33 cellular contexts compared by ENCODE assay signal in the genomic region with DNA sequence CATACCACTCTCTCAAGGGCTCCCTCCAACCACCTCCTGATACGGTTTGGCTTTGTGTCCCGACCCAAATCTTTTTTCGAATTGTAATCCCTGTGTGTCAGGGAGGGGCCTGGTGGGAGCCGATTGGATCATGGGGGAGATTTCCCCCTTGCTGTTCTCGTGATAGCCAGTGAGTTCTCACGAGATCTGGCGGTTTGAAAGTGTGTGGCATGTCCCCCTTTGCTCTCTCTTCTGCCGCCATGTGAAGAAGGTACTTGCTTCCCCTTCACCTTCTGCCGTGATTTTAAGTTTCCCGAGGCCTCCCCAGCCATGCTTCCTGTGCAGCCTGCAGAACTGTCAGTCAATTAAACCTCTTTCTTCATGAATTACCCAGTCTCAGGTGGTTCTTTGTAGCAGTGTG. TPM values are rescaled to one million over a fixed set of nuclear protein-coding genes. Genes with fewer than 3 reads are reported as not detected.
"Had no signal": no experiment of that assay in that cellular context is flagged by ENCODE, and none has a peak within 500 bp of the region (broad histone marks: within the 10 kb centered on the region; RNA-seq: fewer than 3 reads in every experiment).

No MANE protein-coding gene starts in this region.

- H3K27me3 ChIP-seq: neural progenitor cell, ovary, suprapubic skin, testis, tibial artery, transverse colon, upper lobe of right lung, uterus had no signal

- ATAC-seq: natural killer cell; psoas muscle; sciatic nerve; stimulated activated memory B cell treated with anti-CD40 and anti-IgM and Interleukin-4, amounts not matched to agents 10 μg/mL and 1 μg/mL and 100 μg/mL, for 72 hours; stimulated activated naive CD8-positive, alpha-beta T cell treated with anti-CD3 and anti-CD28 coated beads, Interleukin-15, amount 100 ng/mL, for 72 hours; stimulated activated naive CD8-positive, alpha-beta T cell treated with anti-CD3 and anti-CD28 coated beads, Interleukin-15, Interleukin-2, amounts not matched to agents 100 U/mL and 50 U/mL, for 24 hours; upper lobe of right lung had no signal

- H3K79me2 ChIP-seq: parathyroid adenoma had no signal

- H3K9ac ChIP-seq: neural progenitor cell, parathyroid adenoma had no signal

- DNase-seq: natural killer cell; occipital lobe; ovary; posterior cingulate gyrus; psoas muscle; right cardiac atrium; spleen; stimulated activated CD4-positive, alpha-beta T cell treated with anti-CD3 and anti-CD28 coated beads, Interleukin-12 subunit alpha, Interleukin-12 subunit beta, amount 100 ng/mL, for 4 hours; stimulated activated CD4-positive, alpha-beta T cell treated with anti-CD3 and anti-CD28 coated beads, Interleukin-1b, Interleukin-23, amount 100 ng/mL, for 48 hours; stimulated activated CD4-positive, alpha-beta T cell treated with anti-CD3 and anti-CD28 coated beads, Interleukin-4, amount 100 ng/mL, for 1 hour; stimulated activated CD4-positive, alpha-beta T cell treated with anti-CD3 and anti-CD28 coated beads, Interleukin-4, amount 100 ng/mL, for 4 hours; stimulated activated CD8-positive, alpha-beta memory T cell treated with anti-CD3 and anti-CD28 coated beads, Interleukin-4, amount 100 ng/mL, for 48 hours; stimulated activated naive CD4-positive, alpha-beta T cell; stimulated activated naive CD8-positive, alpha-beta T cell treated with anti-CD3 and anti-CD28 coated beads, Interleukin-15, amount 100 ng/mL, for 72 hours; stimulated activated naive CD8-positive, alpha-beta T cell treated with anti-CD3 and anti-CD28 coated beads, Interleukin-15, Interleukin-2, amounts not matched to agents 100 U/mL and 50 U/mL, for 24 hours; substantia nigra; testis; tibial artery; transverse colon; upper lobe of right lung; uterus had no signal

- H3K4me3 Mint-ChIP-seq: natural killer cell; neural progenitor cell; stimulated activated memory B cell treated with anti-CD40 and anti-IgM and Interleukin-4, amounts not matched to agents 10 μg/mL and 1 μg/mL and 100 μg/mL, for 72 hours; stimulated activated naive CD8-positive, alpha-beta T cell treated with anti-CD3 and anti-CD28 coated beads, Interleukin-15, amount 100 ng/mL, for 72 hours; type B pancreatic cell had no signal

- H3K4me1 ChIP-seq: neural progenitor cell, parathyroid adenoma, psoas muscle, spleen, suprapubic skin, testis, tibial artery, upper lobe of right lung, uterus had no signal

- H3K9me3 ChIP-seq: ovary, psoas muscle, spleen, suprapubic skin, testis, tibial artery, transverse colon, upper lobe of right lung, uterus had no signal

- H3K4me2 ChIP-seq: neural progenitor cell, smooth muscle cell had no signal

- H3K27ac ChIP-seq: neural progenitor cell, ovary, parathyroid adenoma, psoas muscle, skin epidermis, spleen, suprapubic skin, testis, tibial artery, transverse colon, upper lobe of right lung, uterus had no signal

- H3K4me3 ChIP-seq: neural progenitor cell, ovary, psoas muscle, skin epidermis, smooth muscle cell, spleen, suprapubic skin, testis, tibial artery, transverse colon, upper lobe of right lung, uterus had no signal

- H2AFZ ChIP-seq: neural progenitor cell, parathyroid adenoma had no signal

- H3K9me3 Mint-ChIP-seq: natural killer cell; nephron; neural progenitor cell; stimulated activated memory B cell treated with anti-CD40 and anti-IgM and Interleukin-4, amounts not matched to agents 10 μg/mL and 1 μg/mL and 100 μg/mL, for 72 hours; type B pancreatic cell had no signal

- H3K4me1 Mint-ChIP-seq: nephron; neural progenitor cell; stimulated activated naive CD8-positive, alpha-beta T cell treated with anti-CD3 and anti-CD28 coated beads, Interleukin-15, amount 100 ng/mL, for 72 hours had no signal

- H3K36me3 Mint-ChIP-seq: natural killer cell, neural progenitor cell, type B pancreatic cell had no signal

- H3K27ac Mint-ChIP-seq: natural killer cell; progenitor cell of endocrine pancreas; stimulated activated memory B cell treated with anti-CD40 and anti-IgM and Interleukin-4, amounts not matched to agents 10 μg/mL and 1 μg/mL and 100 μg/mL, for 72 hours; stimulated activated naive CD8-positive, alpha-beta T cell treated with anti-CD3 and anti-CD28 coated beads, Interleukin-15, amount 100 ng/mL, for 72 hours; type B pancreatic cell had no signal

- H3K36me3 ChIP-seq: neural progenitor cell, ovary, suprapubic skin, transverse colon, upper lobe of right lung, uterus had no signal

RNA-seq across cellular contexts. Expression of gene SLC15A1, which starts 34.7 kb away (rescaled TPM):
- total RNA-seq: natural killer cell, occipital lobe, osteoblast, psoas muscle, spleen, upper lobe of right lung had no signal
- polyA plus RNA-seq: neural cell, right cardiac atrium had no signal
